Comparison of ENCODE assay signal across 23 cellular contexts in the genomic region with DNA sequence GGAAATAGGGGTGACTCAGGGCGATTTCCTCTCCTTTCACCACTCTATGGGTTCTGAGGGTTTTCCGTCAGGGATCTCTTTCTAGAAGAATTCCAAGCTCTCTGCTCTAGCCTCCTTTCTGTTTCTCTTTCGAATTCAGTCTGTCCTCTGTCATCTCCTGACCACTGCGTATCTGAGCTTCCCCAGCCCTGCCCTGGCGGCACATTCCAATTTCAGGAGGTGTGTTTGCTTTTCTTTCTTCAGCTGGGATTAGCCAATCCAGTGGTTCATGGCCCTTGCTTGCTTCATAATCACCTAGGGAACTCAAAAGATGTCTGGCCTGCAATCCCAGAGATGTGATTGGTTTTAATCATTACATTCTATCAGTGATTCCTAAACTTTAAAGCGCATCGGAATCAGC. TPM values are rescaled to one million over a fixed set of nuclear protein-coding genes. Genes with fewer than 3 reads are reported as not detected.
DNase-seq lines count a peak whose midpoint lies in the region; ATAC-seq and TF ChIP-seq lines count a peak whose summit lies in the region.
"Had no signal": no experiment of that assay in that cellular context is flagged by ENCODE, and none has a peak within 500 bp of the region (broad histone marks: within the 10 kb centered on the region; RNA-seq: fewer than 3 reads in every experiment).

No MANE protein-coding gene starts in this region.

- peaks cover 10% of the 10 kb centered on the region for H3K27me3 Mint-ChIP-seq in neural progenitor cell (ENCODE audit: insufficient read depth, low read depth)

- H3K36me3 ChIP-seq in lung (ENCODE audit: control insufficient read depth in 2 of 2, insufficient read depth in 2 of 2, low read length in 2 of 2) (no peaks in the 10 kb centered on the region), neural progenitor cell (no peaks in the 10 kb centered on the region)
- H3K36me3 ChIP-seq: breast epithelium, heart left ventricle, neutrophil had no signal

- H3K27ac ChIP-seq in lung (ENCODE audit: low read depth in 1 of 2, low read length in 1 of 2) (no peak overlapping the region), neural progenitor cell (no peak overlapping the region)
- H3K27ac ChIP-seq: breast epithelium, heart left ventricle, neutrophil, SK-N-MC had no signal

- peak; percentile 72 for ATAC-seq in lung (ENCODE audit: insufficient read depth, low FRiP score)
- ATAC-seq in HG02588 (IDR thresholded peaks at IDR 0.05; ENCODE audit: unreplicated experiment), result no peak
- ATAC-seq: GM12878; heart left ventricle; stimulated activated effector memory CD8-positive, alpha-beta T cell treated with anti-CD3 and anti-CD28 coated beads, Interleukin-12 subunit alpha, Interleukin-12 subunit beta, amount 100 ng/mL, for 72 hours had no signal

- no peaks in the 10 kb centered on the region for H3K79me2 ChIP-seq in neural progenitor cell (ENCODE audit: low read depth)

- peaks cover 7% of the 10 kb centered on the region for H3K9me3 Mint-ChIP-seq in neural progenitor cell
- H3K9me3 Mint-ChIP-seq: stimulated activated effector memory CD8-positive, alpha-beta T cell treated with anti-CD3 and anti-CD28 coated beads, Interleukin-12 subunit alpha, Interleukin-12 subunit beta, amount 100 ng/mL, for 72 hours had no signal

- H3K4me3 ChIP-seq in epithelial cell of esophagus (ENCODE audit: low read length) (no peak overlapping the region), lung (no peak overlapping the region), neural progenitor cell (no peak overlapping the region)
- H3K4me3 ChIP-seq: breast epithelium, GM12878, heart left ventricle, SK-N-MC had no signal

- no peak overlapping the region for H3K4me3 Mint-ChIP-seq in neural progenitor cell
- H3K4me3 Mint-ChIP-seq: stimulated activated effector memory CD8-positive, alpha-beta T cell treated with anti-CD3 and anti-CD28 coated beads, Interleukin-12 subunit alpha, Interleukin-12 subunit beta, amount 100 ng/mL, for 72 hours had no signal

- 60 to 72% methylated on average over 7 of the region's 7 CpGs for WGBS in lung, 2 donors

- H3K9ac ChIP-seq in neural progenitor cell, result no peak overlapping the region

- H3K4me1 ChIP-seq in lung (ENCODE audit: control insufficient read depth in 2 of 2, insufficient read depth in 2 of 2, low read length in 2 of 2) (no peaks in the 10 kb centered on the region), neural progenitor cell (no peaks in the 10 kb centered on the region)
- H3K4me1 ChIP-seq: breast epithelium, heart left ventricle had no signal

- TF ChIP-seq CTCF in epithelial cell of esophagus (IDR thresholded peaks at IDR 0.05; ENCODE audit: insufficient read depth, low read depth, low read length, missing control alignments) (no peak), lung (IDR thresholded peaks at IDR 0.05; ENCODE audit: control extremely low read depth, extremely low read depth) (no peak), neural progenitor cell (IDR thresholded peaks at IDR 0.05) (no peak)

- H3K4me2 ChIP-seq in neural progenitor cell, result no peak overlapping the region

- H4K20me1 ChIP-seq in neural progenitor cell (ENCODE audit: low read depth), result no peaks in the 10 kb centered on the region

- no peaks in the 10 kb centered on the region for H3F3A ChIP-seq in neural progenitor cell (ENCODE audit: low read depth)

- H3K27me3 ChIP-seq in lung (ENCODE audit: control insufficient read depth, insufficient read depth) (no peaks in the 10 kb centered on the region), neural progenitor cell (peaks cover 76% of the 10 kb centered on the region)
- H3K27me3 ChIP-seq: breast epithelium had no signal

- no peak overlapping the region for H3K27ac Mint-ChIP-seq in neural progenitor cell
- H3K27ac Mint-ChIP-seq: stimulated activated effector memory CD8-positive, alpha-beta T cell treated with anti-CD3 and anti-CD28 coated beads, Interleukin-12 subunit alpha, Interleukin-12 subunit beta, amount 100 ng/mL, for 72 hours had no signal

- peak; percentile 65 for DNase-seq in Daoy (ENCODE audit: low read depth)
- peak; percentile 33 for DNase-seq in OCI-M1 (lab: John Stamatoyannopoulos, UW)
- peak; percentile 22 for DNase-seq in epithelial cell of esophagus (ENCODE audit: low read depth)
- peak; percentile 38 for DNase-seq in lung (ENCODE audit: low spot score)
- DNase-seq in effector CD4-positive, alpha-beta T cell, result no peak
- no peak for DNase-seq in neural progenitor cell (ENCODE audit: low spot score)
- DNase-seq in HCEC 1CT, result no peak
- DNase-seq: dermis blood vessel endothelial cell; heart left ventricle; NCI-H1417; NCI-H2081 treated with DMSO at 0.1 percent for 48 hours; stimulated activated CD4-positive, alpha-beta T cell treated with anti-CD3 and anti-CD28 coated beads, Interleukin-2, amount 100 ng/mL, for 24 hours had no signal

- no peaks in the 10 kb centered on the region for H3K36me3 Mint-ChIP-seq in neural progenitor cell
- H3K36me3 Mint-ChIP-seq: stimulated activated effector memory CD8-positive, alpha-beta T cell treated with anti-CD3 and anti-CD28 coated beads, Interleukin-12 subunit alpha, Interleukin-12 subunit beta, amount 100 ng/mL, for 72 hours had no signal

- H2AFZ ChIP-seq in neural progenitor cell (replicated peaks), result no peak overlapping the region

- peaks cover 0 to 2% of the 10 kb centered on the region in 2 donors for H3K9me3 ChIP-seq in lung (ENCODE audit: control insufficient read depth in 2 of 2, insufficient read depth in 1 of 2, low read length in 1 of 2)
- H3K9me3 ChIP-seq in neural progenitor cell (ENCODE audit: low read depth), result no peaks in the 10 kb centered on the region
- H3K9me3 ChIP-seq: breast epithelium, neutrophil had no signal

- no peaks in the 10 kb centered on the region for H3K4me1 Mint-ChIP-seq in neural progenitor cell

RNA-seq across cellular contexts. Expression of gene IFNL2, which starts 9.4 kb away (rescaled TPM):
- not detected in 2 replicates for total RNA-seq in Daoy (2014; rRNA removed; shearing (Covaris generic))
- total RNA-seq in lung (not detected), neural progenitor cell (ENCODE audit: low replicate concordance) (not detected in 2 replicates)
- not detected for polyA plus RNA-seq in lung
- total RNA-seq: breast epithelium, dermis blood vessel endothelial cell, GM12878, heart left ventricle, lower leg skin, NCI-H460, pulmonary artery endothelial cell, skeletal muscle tissue, temporal lobe had no signal
- polyA plus RNA-seq: heart left ventricle had no signal

RNA-seq across cellular contexts. Expression of gene IFNL1, which starts 18.6 kb away (rescaled TPM):
- total RNA-seq in Daoy (2014; rRNA removed; shearing (Covaris generic)), result not detected in 2 replicates
- total RNA-seq in lung, result not detected
- under 1 TPM in 1 of 2 donors, not detected in 1; 0.17 TPM for polyA plus RNA-seq in lung
- total RNA-seq in neural progenitor cell (ENCODE audit: low replicate concordance), result not detected in 2 replicates
- total RNA-seq: breast epithelium, dermis blood vessel endothelial cell, GM12878, heart left ventricle, lower leg skin, NCI-H460, pulmonary artery endothelial cell, skeletal muscle tissue, temporal lobe had no signal
- polyA plus RNA-seq: GM12878, heart left ventricle had no signal

RNA-seq across cellular contexts. Expression of gene IFNL4, which starts 28.9 kb away (rescaled TPM):
- not detected in 2 replicates for total RNA-seq in Daoy (2014; rRNA removed; shearing (Covaris generic))
- total RNA-seq in lung (not detected), neural progenitor cell (ENCODE audit: low replicate concordance) (not detected in 2 replicates)
- polyA plus RNA-seq in lung, result not detected
- total RNA-seq: breast epithelium, dermis blood vessel endothelial cell, GM12878, heart left ventricle, lower leg skin, NCI-H460, pulmonary artery endothelial cell, skeletal muscle tissue, temporal lobe had no signal
- polyA plus RNA-seq: GM12878, heart left ventricle had no signal

RNA-seq across cellular contexts. Expression of gene IFNL3, which starts 32.8 kb away (rescaled TPM):
- not detected in 2 replicates for total RNA-seq in Daoy (2014; rRNA removed; shearing (Covaris generic))
- total RNA-seq in lung, result not detected
- not detected for polyA plus RNA-seq in lung
- not detected in 2 replicates for total RNA-seq in neural progenitor cell (ENCODE audit: low replicate concordance)
- total RNA-seq: breast epithelium, dermis blood vessel endothelial cell, GM12878, heart left ventricle, lower leg skin, NCI-H460, pulmonary artery endothelial cell, skeletal muscle tissue, temporal lobe had no signal
- polyA plus RNA-seq: GM12878, heart left ventricle had no signal

RNA-seq across cellular contexts. Expression of gene LRFN1, which starts 43.1 kb away (rescaled TPM):
- total RNA-seq in Daoy (2014; rRNA removed; shearing (Covaris generic)), result 0.65 and 0.74 TPM in 2 replicates
- 1 to 10 TPM; 1.6 to 2.2 TPM for total RNA-seq in lung
- polyA plus RNA-seq in lung, result 1 to 10 TPM; 1.2 to 3.6 TPM
- total RNA-seq in neural progenitor cell (ENCODE audit: low replicate concordance), result 0.17 and 4.3 TPM in 2 replicates

Comparison
In these comparisons a context has a peak if more than half of its experiments do, and no peak if none do; other contexts are left out.
1. DNase-seq: peak in Daoy (single experiment), OCI-M1 (single experiment), epithelial cell of esophagus (single experiment) and lung (single experiment); none in effector CD4-positive, alpha-beta T cell (single experiment), neural progenitor cell (single experiment) and HCEC 1CT (single experiment).